13 cellular contexts compared by ENCODE assay signal in the genomic region with DNA sequence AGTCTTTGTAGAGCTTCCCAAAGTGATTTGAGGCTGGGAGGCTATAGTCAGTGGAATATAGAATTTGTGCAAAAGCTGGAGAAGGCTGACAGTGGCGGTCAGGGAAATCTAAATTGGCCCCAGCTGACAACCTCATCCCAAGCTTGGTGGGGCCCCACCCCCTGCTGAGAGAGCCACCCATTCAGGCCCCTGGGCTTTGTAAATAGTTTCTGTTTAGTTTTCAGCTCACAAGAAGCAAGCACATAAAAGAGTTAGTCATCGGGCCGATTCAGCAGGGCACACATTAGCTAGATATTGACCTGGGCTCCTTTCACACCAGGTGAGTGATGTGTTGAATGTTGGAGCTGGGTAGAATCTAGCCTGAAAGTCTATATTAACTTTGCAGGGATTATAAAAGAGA.
DNase-seq lines count a peak whose midpoint lies in the region; ATAC-seq and TF ChIP-seq lines count a peak whose summit lies in the region.
"Had no signal": no experiment of that assay in that cellular context is flagged by ENCODE, and none has a peak within 500 bp of the region (broad histone marks: within the 10 kb centered on the region; RNA-seq: fewer than 3 reads in every experiment).

No MANE protein-coding gene starts in this region.

- H3K4me1 Mint-ChIP-seq in effector memory CD8-positive, alpha-beta T cell (ENCODE audit: low read depth in 2 of 2): no peaks in the 10 kb centered on the region

- H3K9me3 Mint-ChIP-seq in effector memory CD8-positive, alpha-beta T cell: peaks cover 0 to 6% of the 10 kb centered on the region in 2 donors
- H3K9me3 Mint-ChIP-seq: nephron; T-helper 1 cell treated with Interleukin-12 subunit alpha and Interleukin-12 subunit beta and Interleukin-4 antibody, amounts not matched to agents 30 μg/mL and 1 μg/mL, for 36 hours had no signal

- H3K36me3 ChIP-seq in HUES64 (ENCODE audit: insufficient read depth, low read length): no peaks in the 10 kb centered on the region
- H3K36me3 ChIP-seq in brain microvascular endothelial cell (replicated peaks): no peaks in the 10 kb centered on the region

- ATAC-seq in effector memory CD8-positive, alpha-beta T cell (replicated peaks): no peak
- ATAC-seq in GM21576 (IDR thresholded peaks at IDR 0.05; ENCODE audit: unreplicated experiment): no peak

- in situ Hi-C loops in brain microvascular endothelial cell (cut with HindIII; ENCODE audit: low pct_ligation_motif_present, low sequenced_read_pairs): no loop called here

- H3K36me3 Mint-ChIP-seq in effector memory CD8-positive, alpha-beta T cell (ENCODE audit: insufficient read depth): no peaks in the 10 kb centered on the region

- H3K4me1 ChIP-seq in HUES64 (ENCODE audit: insufficient read depth, low read length): peaks cover 23% of the 10 kb centered on the region

- peak overlapping the region; percentile 49; the same call in 1 of the 2 replicates for H3K27ac ChIP-seq in HUES64 (ENCODE audit: low read depth, low read length)
- peak overlapping the region; percentile 3 for H3K27ac ChIP-seq in brain microvascular endothelial cell

- H3K27ac Mint-ChIP-seq in effector memory CD8-positive, alpha-beta T cell: no peak overlapping the region
- H3K27ac Mint-ChIP-seq: T-helper 1 cell treated with Interleukin-12 subunit alpha and Interleukin-12 subunit beta and Interleukin-4 antibody, amounts not matched to agents 30 μg/mL and 1 μg/mL, for 36 hours had no signal

- DNase-seq in AG08395 (ENCODE audit: low spot score): peak; percentile 71
- peak; percentile 22 for DNase-seq in brain microvascular endothelial cell
- peak; percentile 81 for DNase-seq in mucosa of gallbladder (ENCODE audit: low spot score)
- no peak for DNase-seq in stimulated activated CD4-positive, alpha-beta T cell treated with anti-CD3 and anti-CD28 coated beads, Interleukin-4, amount 100 ng/mL, for 4 hours
- no peak for DNase-seq in effector memory CD8-positive, alpha-beta T cell
- DNase-seq in activated gamma-delta T cell treated with Interleukin-2 at 50 U/mL for 16 hours: no peak
- DNase-seq: effector CD8-positive, alpha-beta T cell; NCI-H524 treated with DMSO at 0.1 percent for 48 hours; stimulated activated CD4-positive, alpha-beta T cell treated with anti-CD3 and anti-CD28 coated beads, Interleukin-2, amount 100 ng/mL, for 48 hours had no signal

- no peak overlapping the region for H3K9ac ChIP-seq in HUES64 (ENCODE audit: low read depth, low read length)

- no peaks in the 10 kb centered on the region for H3K27me3 ChIP-seq in HUES64 (ENCODE audit: insufficient read depth, low read length)
- no peaks in the 10 kb centered on the region for H3K27me3 ChIP-seq in brain microvascular endothelial cell (replicated peaks)

- H3K9me3 ChIP-seq in HUES64 (ENCODE audit: insufficient read depth, low read depth, low read length): no peaks in the 10 kb centered on the region

- WGBS in HUES64: 59% methylated on average over 3 of the region's 3 CpGs

- no peak overlapping the region for H3K4me3 Mint-ChIP-seq in effector memory CD8-positive, alpha-beta T cell
- H3K4me3 Mint-ChIP-seq: nephron; T-helper 1 cell treated with Interleukin-12 subunit alpha and Interleukin-12 subunit beta and Interleukin-4 antibody, amounts not matched to agents 30 μg/mL and 1 μg/mL, for 36 hours had no signal

- H3K4me3 ChIP-seq in HUES64 (ENCODE audit: low read length) (no peak overlapping the region), brain microvascular endothelial cell (ENCODE audit: low read depth, low read length) (no peak overlapping the region)

- TF ChIP-seq CTCF in brain microvascular endothelial cell (IDR thresholded peaks at IDR 0.05; ENCODE audit: low read depth, low read length, missing control alignments): no peak

- peaks cover 0 to 10% of the 10 kb centered on the region in 2 donors for H3K27me3 Mint-ChIP-seq in effector memory CD8-positive, alpha-beta T cell

Comparison
In these comparisons a context has a peak if more than half of its experiments do, and no peak if none do; other contexts are left out.
1. DNase-seq: peak in AG08395 (single experiment), brain microvascular endothelial cell (single experiment) and mucosa of gallbladder (single experiment); none in stimulated activated CD4-positive, alpha-beta T cell treated with anti-CD3 and anti-CD28 coated beads, Interleukin-4, amount 100 ng/mL, for 4 hours (0 of 2), effector memory CD8-positive, alpha-beta T cell (0 of 3) and activated gamma-delta T cell treated with Interleukin-2 at 50 U/mL for 16 hours (single experiment).